25 cellular contexts compared by ENCODE assay signal in the genomic region with DNA sequence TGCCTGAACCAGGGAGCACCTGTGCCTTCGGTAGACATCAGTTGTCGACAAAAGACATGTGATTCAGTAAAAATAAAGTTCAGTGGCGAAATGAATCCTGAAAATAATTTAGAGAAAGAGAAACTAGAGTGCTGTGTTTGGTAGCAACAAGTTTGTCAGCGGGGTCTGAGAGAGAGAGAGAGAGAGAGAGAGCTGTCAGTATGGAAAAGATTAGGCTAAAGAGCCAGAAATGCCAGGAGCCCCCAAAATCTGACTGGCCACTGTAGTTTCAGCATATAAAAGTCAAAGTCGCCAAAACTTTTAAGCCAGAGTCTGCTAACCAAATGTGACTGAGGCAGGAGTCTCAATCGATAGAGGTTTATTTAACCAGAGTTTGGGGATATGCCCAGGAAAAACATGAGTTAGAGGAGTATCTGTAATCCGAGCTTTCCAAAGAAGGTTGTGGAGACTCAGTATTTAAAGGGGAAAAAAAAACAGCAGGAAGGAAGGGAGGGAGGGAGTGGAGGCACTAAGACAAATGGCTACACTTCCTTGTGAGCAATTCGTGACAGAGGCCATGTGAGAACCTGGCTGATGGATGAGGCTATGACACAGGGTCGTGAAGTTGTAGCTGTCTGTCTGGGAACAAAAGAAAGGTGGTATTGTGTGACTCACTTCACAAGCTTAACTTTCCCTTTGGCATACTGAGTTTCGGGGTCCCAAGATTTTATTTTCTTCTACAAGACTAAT. TPM values are rescaled to one million over a fixed set of nuclear protein-coding genes. Genes with fewer than 3 reads are reported as not detected.
"Had no signal": no experiment of that assay in that cellular context is flagged by ENCODE, and none has a peak within 500 bp of the region (broad histone marks: within the 10 kb centered on the region; RNA-seq: fewer than 3 reads in every experiment).

No MANE protein-coding gene starts in this region.

- H3K4me3 Mint-ChIP-seq: natural killer cell treated with Interleukin-12 subunit alpha and Interleukin-12 subunit beta and Interleukin-15 and Interleukin-18, amount 100 ng/mL, for 72 hours had no signal

- H3K27ac Mint-ChIP-seq: activated naive CD4-positive, alpha-beta T cell treated with anti-CD3 and anti-CD28 coated beads, Interleukin-2, amount 50 U/mL, for 72 hours; natural killer cell treated with Interleukin-12 subunit alpha and Interleukin-12 subunit beta and Interleukin-15 and Interleukin-18, amount 100 ng/mL, for 72 hours had no signal

- H3K9me3 Mint-ChIP-seq: activated naive CD4-positive, alpha-beta T cell treated with anti-CD3 and anti-CD28 coated beads, Interleukin-2, amount 50 U/mL, for 72 hours; natural killer cell treated with Interleukin-12 subunit alpha and Interleukin-12 subunit beta and Interleukin-15 and Interleukin-18, amount 100 ng/mL, for 72 hours had no signal

- H3K4me3 ChIP-seq: adrenal gland, thyroid gland had no signal

- H3K36me3 ChIP-seq: adrenal gland, thyroid gland, WERI-Rb-1 had no signal

- DNase-seq: activated CD4-positive, alpha-beta T cell treated with anti-CD3 and anti-CD28 coated beads for 1 hour; activated gamma-delta T cell; effector CD4-positive, alpha-beta T cell; kidney glomerular epithelial cell; nucleus accumbens; posterior cingulate gyrus; stimulated activated CD4-positive, alpha-beta T cell treated with anti-CD3 and anti-CD28 coated beads, Interleukin-12 subunit alpha, Interleukin-12 subunit beta, amount 100 ng/mL, for 4 hours; stimulated activated CD4-positive, alpha-beta T cell treated with anti-CD3 and anti-CD28 coated beads, Interleukin-1b, Interleukin-23, amount 100 ng/mL, for 48 hours; stimulated activated CD8-positive, alpha-beta memory T cell treated with anti-CD3 and anti-CD28 coated beads, Interleukin-4, amount 100 ng/mL, for 48 hours; stimulated activated naive CD4-positive, alpha-beta T cell treated with Interleukin-2 at 50 U/mL for 16 hours; thyroid gland; WERI-Rb-1 had no signal

- H3K27me3 Mint-ChIP-seq: natural killer cell treated with Interleukin-12 subunit alpha and Interleukin-12 subunit beta and Interleukin-15 and Interleukin-18, amount 100 ng/mL, for 72 hours had no signal

- FAIRE-seq: astrocyte, endothelial cell of umbilical vein, frontal cortex had no signal

- H3K36me3 Mint-ChIP-seq: activated naive CD4-positive, alpha-beta T cell treated with anti-CD3 and anti-CD28 coated beads, Interleukin-2, amount 50 U/mL, for 72 hours; natural killer cell treated with Interleukin-12 subunit alpha and Interleukin-12 subunit beta and Interleukin-15 and Interleukin-18, amount 100 ng/mL, for 72 hours had no signal

- ATAC-seq: activated naive CD4-positive, alpha-beta T cell treated with anti-CD3 and anti-CD28 coated beads, Interleukin-2, amount 50 U/mL, for 72 hours had no signal

- H3K27me3 ChIP-seq: adrenal gland, thyroid gland had no signal

- H3K4me1 ChIP-seq: adrenal gland, thyroid gland had no signal

- H3K27ac ChIP-seq: adrenal gland, thyroid gland, WERI-Rb-1 had no signal

RNA-seq across cellular contexts. Expression of a gene that starts 59.2 kb away (rescaled TPM):
- total RNA-seq: activated CD8-positive, alpha-beta memory T cell treated with anti-CD3 and anti-CD28 coated beads for 36 hours; activated naive CD4-positive, alpha-beta T cell treated with anti-CD3 and anti-CD28 coated beads, Interleukin-2, amount 50 U/mL, for 72 hours; adrenal gland; astrocyte; cerebellum; endothelial cell of umbilical vein; fibroblast of lung; frontal cortex; lower leg skin; natural killer cell treated with Interleukin-12 subunit alpha and Interleukin-12 subunit beta and Interleukin-15 and Interleukin-18, amount 100 ng/mL, for 72 hours; subcutaneous adipose tissue; T-helper 2 cell treated with Interferon-gamma antibody and Interleukin-4, amounts not matched to agents 100 ng/mL and 5 ng/mL, for 36 hours; thyroid gland; urinary bladder had no signal
- polyA plus RNA-seq: adrenal gland, endothelial cell of umbilical vein, fibroblast of lung, urinary bladder had no signal
